ENCODE assay signal across 5 cellular contexts in genomic region chr6:13973422-13973821, GRCh38. TPM values are rescaled to one million over a fixed set of nuclear protein-coding genes. Genes with fewer than 3 reads are reported as not detected.
"Had no signal": no experiment of that assay in that cellular context is flagged by ENCODE, and none has a peak within 500 bp of the region (broad histone marks: within the 10 kb centered on the region; RNA-seq: fewer than 3 reads in every experiment).

No MANE protein-coding gene starts in this region.

RNA-seq across cellular contexts. Expression of gene RNF182, which starts 48.7 kb away (rescaled TPM):
- total RNA-seq: naive thymus-derived CD8-positive, alpha-beta T cell; natural killer cell; natural killer cell treated with Interleukin-12 subunit alpha and Interleukin-12 subunit beta and Interleukin-15 and Interleukin-18, amount 100 ng/mL, for 72 hours; right lobe of liver had no signal
- polyA plus RNA-seq: naive thymus-derived CD8-positive, alpha-beta T cell; smooth muscle cell had no signal
